8 cellular contexts compared by ENCODE assay signal in the genomic region with DNA sequence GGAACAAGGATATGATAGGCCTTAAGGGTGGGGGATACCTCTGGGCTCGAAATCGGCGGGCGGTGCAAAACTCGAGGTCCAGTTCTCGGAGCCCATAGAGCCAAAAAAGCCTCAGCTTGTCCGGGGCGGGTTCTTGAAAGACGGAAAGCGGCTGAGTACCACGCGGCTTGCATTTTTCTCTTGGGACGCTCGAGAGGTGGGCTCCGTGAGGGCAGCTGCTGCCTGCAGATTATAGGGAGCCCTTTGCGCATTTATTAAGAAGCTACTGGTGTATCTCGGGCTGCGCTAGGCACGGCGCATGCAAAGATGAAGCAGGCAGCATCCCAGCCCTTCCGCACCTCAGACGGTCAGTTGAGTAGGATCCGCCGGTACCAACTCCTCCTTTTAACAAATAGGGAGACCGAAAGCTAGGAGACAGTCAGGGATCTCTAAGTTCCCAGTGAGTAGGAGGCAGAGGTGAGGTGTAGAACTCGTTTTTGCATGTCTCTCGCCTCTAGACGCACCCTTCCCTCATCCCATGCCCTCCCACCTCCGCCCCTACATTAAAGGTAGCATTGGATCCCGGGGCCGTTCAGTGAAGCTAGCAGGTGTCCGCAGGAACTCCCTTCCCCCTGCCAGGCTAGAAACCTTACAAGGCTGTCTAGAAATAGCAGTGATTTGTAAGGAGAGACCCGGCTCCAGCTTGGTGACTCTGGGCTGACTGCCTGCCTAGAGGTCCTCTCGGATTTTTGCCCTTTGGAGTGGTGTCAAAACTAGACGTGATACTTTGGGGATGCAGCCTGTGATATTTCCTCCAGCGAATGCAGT. TPM values are rescaled to one million over a fixed set of nuclear protein-coding genes. Genes with fewer than 3 reads are reported as not detected.
DNase-seq lines count a peak whose midpoint lies in the region; ATAC-seq and TF ChIP-seq lines count a peak whose summit lies in the region.

No MANE protein-coding gene starts in this region.

- no peak for ATAC-seq in HG02870 (IDR thresholded peaks at IDR 0.05; ENCODE audit: unreplicated experiment)

- H3K27me3 ChIP-seq in A673 (replicated peaks; ENCODE audit: insufficient read depth, low read depth, low read length, poor library complexity) (no peaks in the 10 kb centered on the region), tibial artery (no peaks in the 10 kb centered on the region)

- POLR2A ChIA-PET in A673 (lab: Charles Lee; ENCODE audit: low non-redundant PET), result interaction anchor here (0.6 to 1.0 kb wide), 3 partner anchors 11 to 35 kb away, joined by 3 to 5 read pairs (median 4); no protein-coding TSS in a partner anchor

- H3K4me1 Mint-ChIP-seq in endothelial cell (ENCODE audit: unreplicated experiment), result peaks cover 6% of the 10 kb centered on the region

- CTCF ChIA-PET in A673 (lab: Charles Lee), result interaction anchor here (0.5 to 0.9 kb wide), 5 partner anchors 15 to 987 kb away, joined by 3 to 11 read pairs (median 4); no protein-coding TSS in a partner anchor

- BruUV-seq in A673 (replicated peaks; lab: Mats Ljungman, UMichigan), result TSS peak; percentile 50

- no peak for TF ChIP-seq CTCF in A673 (conservative IDR thresholded peaks at IDR 0.05; ENCODE audit: low read depth, low read length)
- no peak for TF ChIP-seq CTCF in endothelial cell (IDR thresholded peaks at IDR 0.05; ENCODE audit: unreplicated experiment)
- no peak for TF ChIP-seq CTCF in tibial artery (IDR thresholded peaks at IDR 0.05)

- H3K9me3 ChIP-seq in A673 (ENCODE audit: low read depth, low read length, poor library complexity, severe bottlenecking) (no peaks in the 10 kb centered on the region), tibial artery (no peaks in the 10 kb centered on the region)

- no peak overlapping the region for H3K27ac Mint-ChIP-seq in endothelial cell (ENCODE audit: unreplicated experiment)

- peak overlapping the region; percentile 91 for H3K4me3 Mint-ChIP-seq in endothelial cell (ENCODE audit: unreplicated experiment)

- peak overlapping the region; percentile 98 for H3K4me3 ChIP-seq in A673 (ENCODE audit: low read depth, low read length, poor library complexity, severe bottlenecking)
- peak overlapping the region; percentile 90 to 97 for H3K4me3 ChIP-seq in tibial artery

- H3K27ac ChIP-seq in A673 (ENCODE audit: low read depth, low read length, poor library complexity, severe bottlenecking) (peak overlapping the region; percentile 98), tibial artery (peak overlapping the region; percentile 97 to 99)

- peaks cover 7% of the 10 kb centered on the region for H3K27me3 Mint-ChIP-seq in endothelial cell (ENCODE audit: unreplicated experiment)

- intact Hi-C loops in A673 (cut with micrococcal nuclease; ENCODE audit: unreplicated experiment) (loop anchor here (2.0 kb wide), 1 partner anchor 72 kb away; a partner anchor contains a TSS), tibial artery (cut with DNase I; ENCODE audit: low total_unique reads) (loop anchor here (5.0 to 10.0 kb wide), 4 partner anchors 73 to 1790 kb away; a partner anchor contains a TSS)

- H3K9me3 Mint-ChIP-seq in endothelial cell (ENCODE audit: unreplicated experiment), result no peaks in the 10 kb centered on the region

- peaks cover 38% of the 10 kb centered on the region for H3K36me3 ChIP-seq in A673 (ENCODE audit: insufficient read depth, low read length, poor library complexity, severe bottlenecking)
- peaks cover 34 to 37% (median 35%) of the 10 kb centered on the region in 3 donors for H3K36me3 ChIP-seq in tibial artery

- peaks cover 9% of the 10 kb centered on the region for H3K36me3 Mint-ChIP-seq in endothelial cell (ENCODE audit: low read depth, unreplicated experiment)

- H3K4me1 ChIP-seq in A673 (ENCODE audit: insufficient read depth, low read length, poor library complexity, severe bottlenecking), result peaks cover 13% of the 10 kb centered on the region
- H3K4me1 ChIP-seq in tibial artery, result peaks cover 0 to 45% (median 27%) of the 10 kb centered on the region in 4 donors

- DNase-seq in A673 (ENCODE audit: low spot score) (peak; percentile 32), HT-29 (ENCODE audit: low spot score) (peak; percentile 63), endothelial cell (ENCODE audit: low spot score) (no peak), mucosa of gallbladder (ENCODE audit: low spot score) (peak; percentile 17), tibial artery (no peak), COLO829 (ENCODE audit: low spot score) (no peak)
- DNase-seq in activated CD4-positive, alpha-beta T cell treated with anti-CD3 and anti-CD28 coated beads, Interleukin-2, amount 50 U/mL, for 48 hours, result peak; percentile 31 to 40

RNA-seq across cellular contexts. Expression of a gene that starts 0.8 kb away (rescaled TPM):
- total RNA-seq in A673 (2021) (613 and 715 TPM in 2 replicates), endothelial cell (ENCODE audit: unreplicated experiment) (74.0 TPM), mucosa of gallbladder (298 TPM)
- 295 and 327 TPM in 2 replicates for total RNA-seq in HT-29 (2014; rRNA removed; shearing (Covaris generic))

RNA-seq across cellular contexts. Expression of a gene that starts 17.0 kb away (rescaled TPM):
- total RNA-seq in A673 (2021), result not detected in 2 replicates
- not detected in 2 replicates for total RNA-seq in HT-29 (2014; rRNA removed; shearing (Covaris generic))
- not detected for total RNA-seq in endothelial cell (ENCODE audit: unreplicated experiment)
- 0.89 TPM for total RNA-seq in mucosa of gallbladder

Comparison
In these comparisons a context has a peak if more than half of its experiments do, and no peak if none do; other contexts are left out.
1. DNase-seq: peak in A673 (single experiment), HT-29 (single experiment), activated CD4-positive, alpha-beta T cell treated with anti-CD3 and anti-CD28 coated beads, Interleukin-2, amount 50 U/mL, for 48 hours (2 of 2) and mucosa of gallbladder (single experiment); none in endothelial cell (single experiment), tibial artery (0 of 2) and COLO829 (single experiment).